25 cellular contexts compared by ENCODE assay signal in genomic region chr3:183437060-183437459, GRCh38. TPM values are rescaled to one million over a fixed set of nuclear protein-coding genes. Genes with fewer than 3 reads are reported as not detected.
A peak's percentile ranks its signal among the peaks of the same experiment; 100 is the strongest.
DNase-seq lines count a peak whose midpoint lies in the region; ATAC-seq and TF ChIP-seq lines count a peak whose summit lies in the region.
"Had no signal": no experiment of that assay in that cellular context is flagged by ENCODE, and none has a peak within 500 bp of the region (broad histone marks: within the 10 kb centered on the region; RNA-seq: fewer than 3 reads in every experiment).

No MANE protein-coding gene starts in this region.

- H3K27me3 ChIP-seq in WERI-Rb-1 (ENCODE audit: insufficient read depth, low read depth, severe bottlenecking): peaks cover 8% of the 10 kb centered on the region
- H3K27me3 ChIP-seq in endodermal cell (ENCODE audit: control insufficient read depth, insufficient read depth, low read length, poor library complexity, severe bottlenecking): no peaks in the 10 kb centered on the region

- TF ChIP-seq CTCF in WERI-Rb-1 (IDR thresholded peaks at IDR 0.05; ENCODE audit: low read depth, low read length) (no peak), endodermal cell (conservative IDR thresholded peaks at IDR 0.05) (no peak), nephron progenitor cell (IDR thresholded peaks at IDR 0.05) (no peak)

- H3K27ac Mint-ChIP-seq in activated CD8-positive, alpha-beta memory T cell treated with anti-CD3 and anti-CD28 coated beads, Interleukin-2, amount 10 ng/mL, durations not matched to agents 7 days and 5 days: peak overlapping the region; percentile 58
- H3K27ac Mint-ChIP-seq in endodermal cell (peak overlapping the region; percentile 63), nephron progenitor cell (no peak overlapping the region)
- H3K27ac Mint-ChIP-seq: CD8-positive, alpha-beta memory T cell; HFFc6 had no signal

- 85 to 100% methylated on average over 1 of the region's 1 CpG for WGBS in endodermal cell (ENCODE audit: insufficient coverage in 1 of 2, insufficient read length in 1 of 2), 2 experiments

- H3K4me1 Mint-ChIP-seq in activated CD8-positive, alpha-beta memory T cell treated with anti-CD3 and anti-CD28 coated beads, Interleukin-2, amount 10 ng/mL, durations not matched to agents 7 days and 5 days: peaks cover 53% of the 10 kb centered on the region
- H3K4me1 Mint-ChIP-seq in endodermal cell (peaks cover 47% of the 10 kb centered on the region), nephron progenitor cell (peaks cover 30% of the 10 kb centered on the region)
- H3K4me1 Mint-ChIP-seq: CD8-positive, alpha-beta memory T cell had no signal

- H3K36me3 ChIP-seq in WERI-Rb-1 (no peaks in the 10 kb centered on the region), endodermal cell (ENCODE audit: control insufficient read depth, insufficient read depth, low read length) (no peaks in the 10 kb centered on the region)

- peaks cover 39% of the 10 kb centered on the region for H3K4me1 ChIP-seq in endodermal cell (ENCODE audit: control insufficient read depth, insufficient read depth, low read length)

- peaks cover 7% of the 10 kb centered on the region for H3K36me3 Mint-ChIP-seq in activated CD8-positive, alpha-beta memory T cell treated with anti-CD3 and anti-CD28 coated beads, Interleukin-2, amount 10 ng/mL, durations not matched to agents 7 days and 5 days
- H3K36me3 Mint-ChIP-seq in endodermal cell (ENCODE audit: low read depth): no peaks in the 10 kb centered on the region
- no peaks in the 10 kb centered on the region for H3K36me3 Mint-ChIP-seq in nephron progenitor cell (ENCODE audit: low read depth)
- H3K36me3 Mint-ChIP-seq: CD8-positive, alpha-beta memory T cell had no signal

- H3K9me3 ChIP-seq in WERI-Rb-1 (ENCODE audit: severe bottlenecking) (no peaks in the 10 kb centered on the region), endodermal cell (ENCODE audit: control insufficient read depth, low read length) (peaks cover 22% of the 10 kb centered on the region)

- no peak overlapping the region for H3K4me3 Mint-ChIP-seq in activated CD8-positive, alpha-beta memory T cell treated with anti-CD3 and anti-CD28 coated beads, Interleukin-2, amount 10 ng/mL, durations not matched to agents 7 days and 5 days
- H3K4me3 Mint-ChIP-seq in endodermal cell: no peak overlapping the region
- no peak overlapping the region for H3K4me3 Mint-ChIP-seq in nephron progenitor cell
- H3K4me3 Mint-ChIP-seq: CD8-positive, alpha-beta memory T cell; HFFc6 had no signal

- DNase-seq in activated CD8-positive, alpha-beta memory T cell treated with anti-CD3 and anti-CD28 coated beads, Interleukin-2, amount 10 ng/mL, durations not matched to agents 7 days and 5 days: peak; percentile 65
- no peak for DNase-seq in activated CD8-positive, alpha-beta memory T cell treated with anti-CD3 and anti-CD28 coated beads, Interleukin-2, amount 50 U/mL, for 48 hours
- DNase-seq in WERI-Rb-1 (peak; percentile 40), endodermal cell (no peak), nephron progenitor cell (no peak), SK-N-DZ (ENCODE audit: low spot score) (no peak)
- DNase-seq: Calu3; CD8-positive, alpha-beta memory T cell; GDM1; H7; HFFc6; KBM-7; NCI-H1105; NCI-H2029 treated with DMSO at 0.1 percent for 48 hours; NCI-H526 treated with DMSO at 0.1 percent for 48 hours; PC-9; RPMI8226; SHP77; SW 1271 had no signal

- H3K9me3 Mint-ChIP-seq in activated CD8-positive, alpha-beta memory T cell treated with anti-CD3 and anti-CD28 coated beads, Interleukin-2, amount 10 ng/mL, durations not matched to agents 7 days and 5 days (ENCODE audit: low read depth): peaks cover 4% of the 10 kb centered on the region
- H3K9me3 Mint-ChIP-seq in endodermal cell (peaks cover 2% of the 10 kb centered on the region), nephron progenitor cell (peaks cover 9% of the 10 kb centered on the region)
- H3K9me3 Mint-ChIP-seq: CD8-positive, alpha-beta memory T cell; HFFc6 had no signal

- H3K27me3 Mint-ChIP-seq in activated CD8-positive, alpha-beta memory T cell treated with anti-CD3 and anti-CD28 coated beads, Interleukin-2, amount 10 ng/mL, durations not matched to agents 7 days and 5 days: no peaks in the 10 kb centered on the region
- H3K27me3 Mint-ChIP-seq in endodermal cell (ENCODE audit: insufficient read depth) (no peaks in the 10 kb centered on the region), nephron progenitor cell (ENCODE audit: low read depth, poor library complexity) (peaks cover 4% of the 10 kb centered on the region)

- peak; percentile 41 for ATAC-seq in activated CD8-positive, alpha-beta memory T cell treated with anti-CD3 and anti-CD28 coated beads, Interleukin-2, amount 10 ng/mL, durations not matched to agents 7 days and 5 days
- no peak for ATAC-seq in HG03571 (IDR thresholded peaks at IDR 0.05; ENCODE audit: unreplicated experiment)
- ATAC-seq: HepG2 had no signal

- H3K27ac ChIP-seq in WERI-Rb-1 (no peak overlapping the region), endodermal cell (ENCODE audit: low read depth, low read length) (no peak overlapping the region)
- H3K27ac ChIP-seq: C4-2B, HL-60, PC-9, SK-N-MC had no signal

- no peak overlapping the region for H3K9ac ChIP-seq in endodermal cell (ENCODE audit: extremely low read depth, low read length, poor library complexity, severe bottlenecking)

- CTCF ChIA-PET in activated CD8-positive, alpha-beta memory T cell treated with anti-CD3 and anti-CD28 coated beads, Interleukin-2, amount 10 ng/mL, durations not matched to agents 7 days and 5 days (lab: Charles Lee): interaction anchor here (0.8 to 1.7 kb wide), 2 partner anchors 8 to 32 kb away, joined by 3 to 7 read pairs; partner anchors contain the start of gene MCF2L2

- H3K4me3 ChIP-seq in WERI-Rb-1 (ENCODE audit: low read depth, low read length) (no peak overlapping the region), endodermal cell (ENCODE audit: low read length) (peak overlapping the region; percentile 64)
- H3K4me3 ChIP-seq: PC-9, SK-N-MC had no signal

RNA-seq across cellular contexts. Expression of gene MCF2L2, which starts 8.6 kb away (rescaled TPM):
- 10 to 100 TPM in 1 of 2 experiments, 1 to 10 TPM in 1; 6.0 to 11.4 TPM for total RNA-seq in activated CD8-positive, alpha-beta memory T cell treated with anti-CD3 and anti-CD28 coated beads, Interleukin-2, amount 10 ng/mL, durations not matched to agents 7 days and 5 days
- total RNA-seq in endodermal cell: 10 to 100 TPM; 72.6 to 86.5 TPM
- polyA plus RNA-seq in endodermal cell (2013, experiment 1 of 2): 21.3 TPM
- 22.1 TPM for polyA plus RNA-seq in endodermal cell (2013, experiment 2 of 2)
- polyA plus RNA-seq in SK-N-DZ (2014; cell fraction: cytosol; rRNA removed): 6.6 and 8.0 TPM in 2 replicates
- 9.2 and 10.1 TPM in 2 replicates for polyA plus RNA-seq in SK-N-DZ (2014; cell fraction: nucleus; rRNA removed)
- total RNA-seq: HepG2, HT-29 had no signal
- polyA plus RNA-seq: HepG2 had no signal

Comparison
In these comparisons a context has a peak if more than half of its experiments do, and no peak if none do; other contexts are left out.
1. DNase-seq: peak in activated CD8-positive, alpha-beta memory T cell treated with anti-CD3 and anti-CD28 coated beads, Interleukin-2, amount 10 ng/mL, durations not matched to agents 7 days and 5 days (single experiment) and WERI-Rb-1 (single experiment); none in activated CD8-positive, alpha-beta memory T cell treated with anti-CD3 and anti-CD28 coated beads, Interleukin-2, amount 50 U/mL, for 48 hours (single experiment), endodermal cell (single experiment), nephron progenitor cell (single experiment) and SK-N-DZ (single experiment).
2. RNA of gene MCF2L2, which starts 8.6 kb away (total RNA-seq): 72.6 to 86.5 TPM in endodermal cell; 6.0 to 11.4 TPM in activated CD8-positive, alpha-beta memory T cell treated with anti-CD3 and anti-CD28 coated beads, Interleukin-2, amount 10 ng/mL, durations not matched to agents 7 days and 5 days; every median in the first group is over 4 times any median in the second.